11 cellular contexts compared by ENCODE assay signal in genomic region chr3:44031387-44032380, GRCh38.
"Had no signal": no experiment of that assay in that cellular context is flagged by ENCODE, and none has a peak within 500 bp of the region (broad histone marks: within the 10 kb centered on the region; RNA-seq: fewer than 3 reads in every experiment).

No MANE protein-coding gene starts in this region.

- DNase-seq: activated effector memory CD4-positive, alpha-beta T cell treated with anti-CD3 and anti-CD28 coated beads, Interleukin-2, amount 50 U/mL, for 16 hours; activated T-cell treated with anti-CD3 and anti-CD28 coated beads, Interleukin-2, amount 50 U/mL, for 24 hours; amygdala; gastrocnemius medialis; heart right ventricle; stimulated activated CD4-positive, alpha-beta T cell treated with anti-CD3 and anti-CD28 coated beads, Interleukin-12 subunit alpha, Interleukin-12 subunit beta, amount 100 ng/mL, for 4 hours had no signal

- H3K27me3 ChIP-seq: gastrocnemius medialis, vagina had no signal

- ATAC-seq: activated CD4-positive, CD25-positive, alpha-beta regulatory T cell treated with anti-CD3 and anti-CD28 coated beads, Interleukin-2, amount 50 U/mL, for 24 hours; activated naive CD4-positive, alpha-beta T cell treated with anti-CD3 and anti-CD28 coated beads, Interleukin-2, amount 50 U/mL, for 72 hours; gastrocnemius medialis; heart right ventricle; left lobe of liver; natural killer cell treated with Interleukin-12 subunit alpha and Interleukin-12 subunit beta and Interleukin-15 and Interleukin-18, amount 100 ng/mL, for 72 hours had no signal

- H3K4me1 ChIP-seq: gastrocnemius medialis, heart right ventricle, vagina had no signal

- H3K4me3 ChIP-seq: gastrocnemius medialis, heart right ventricle, vagina had no signal

- H3K9me3 ChIP-seq: gastrocnemius medialis, heart right ventricle, vagina had no signal

- H3K27ac ChIP-seq: gastrocnemius medialis, heart right ventricle, vagina had no signal

- H3K36me3 ChIP-seq: gastrocnemius medialis, heart right ventricle, vagina had no signal
